Comparison of ENCODE assay signal across 8 cellular contexts in genomic region chr10:73773152-73773879, GRCh38. TPM values are rescaled to one million over a fixed set of nuclear protein-coding genes. Genes with fewer than 3 reads are reported as not detected.
DNase-seq lines count a peak whose midpoint lies in the region; ATAC-seq and TF ChIP-seq lines count a peak whose summit lies in the region.

No MANE protein-coding gene starts in this region.

- peak overlapping the region; percentile 84 for H4K5ac ChIP-seq in IMR-90 (ENCODE audit: low read depth, low read length)

- peaks cover 0 to 61% of the 10 kb centered on the region in 2 experiments; a peak in 2 of 4 replicates for H3K79me1 ChIP-seq in IMR-90 (ENCODE audit: low read depth in 1 of 2, low read length in 2 of 2)

- peak overlapping the region; percentile 93 for H3K4me2 ChIP-seq in IMR-90 (ENCODE audit: low read depth, low read length)

- H3K18ac ChIP-seq in IMR-90 (ENCODE audit: low read depth, low read length) = peak overlapping the region; percentile 73

- no peak for TF ChIP-seq RAD21 in IMR-90 (IDR thresholded peaks at IDR 0.05; ENCODE audit: low read length)

- H3K4ac ChIP-seq in IMR-90 (ENCODE audit: low read depth, low read length) = peak overlapping the region; percentile 94

- peaks cover 10% of the 10 kb centered on the region; the same call in 1 of the 2 replicates for H3K9me1 ChIP-seq in IMR-90 (ENCODE audit: insufficient read depth, low read length)

- H2BK120ac ChIP-seq in IMR-90 (ENCODE audit: low read depth, low read length) = no peak overlapping the region; the same call in 1 of the 2 replicates

- TF ChIP-seq CTCF in GM12875 (IDR thresholded peaks at IDR 0.05; ENCODE audit: borderline replicate concordance, insufficient read depth, low read depth, low read length) (no peak), IMR-90 (conservative IDR thresholded peaks at IDR 0.05; ENCODE audit: low read depth, low read length) (no peak), astrocyte of the cerebellum (IDR thresholded peaks at IDR 0.05; ENCODE audit: low read depth, low read length, missing control alignments) (no peak), left lung (IDR thresholded peaks at IDR 0.05) (no peak)

- H3K27me3 ChIP-seq in IMR-90 (ENCODE audit: control insufficient read depth, insufficient read depth, low read length) (no peaks in the 10 kb centered on the region), left lung (no peaks in the 10 kb centered on the region)

- H3K9ac ChIP-seq in IMR-90 (ENCODE audit: low read depth, low read length) = peak overlapping the region; percentile 96

- peak overlapping the region; percentile 94 for H2BK5ac ChIP-seq in IMR-90 (ENCODE audit: low read depth, low read length, poor library complexity, severe bottlenecking)

- 2% methylated on average over 12 of the region's 29 CpGs; no CpG with 5 or more reads in 1 of the 2 experiments for WGBS in IMR-90 (ENCODE audit: extremely low coverage in 2 of 2, insufficient read length in 1 of 2), 2 experiments

- BruUV-seq in IMR-90 (replicated peaks; lab: Mats Ljungman, UMichigan) = no TSS peak

- CTCF ChIA-PET in IMR-90 (lab: Yijun Ruan, JAX) = no interaction called here

- peak overlapping the region; percentile 99 for H2AFZ ChIP-seq in IMR-90 (replicated peaks; ENCODE audit: low read length, poor library complexity)

- no peak overlapping the region for H2BK20ac ChIP-seq in IMR-90 (ENCODE audit: low read depth, low read length)

- POLR2A ChIA-PET in IMR-90 (lab: Charles Lee; ENCODE audit: unreplicated experiment) = interaction anchor here (0.6 to 0.7 kb wide), 2 partner anchors 361 to 1166 kb away, joined by 3 to 4 read pairs; no protein-coding TSS in a partner anchor

- peak overlapping the region; percentile 71; the same call in 1 of the 2 replicates for H4K91ac ChIP-seq in IMR-90 (ENCODE audit: insufficient read depth, low read depth, low read length)

- H4K8ac ChIP-seq in IMR-90 (ENCODE audit: low read depth in 2 of 2, low read length in 2 of 2) = peak overlapping the region; percentile 68 to 74

- peak overlapping the region; percentile 99 for H2AK9ac ChIP-seq in IMR-90 (replicated peaks; ENCODE audit: low read depth, low read length, poor library complexity)

- peak overlapping the region; percentile 86 for H2AK5ac ChIP-seq in IMR-90 (ENCODE audit: low read depth, low read length)

- H3K4me3 ChIP-seq in GM12875 (ENCODE audit: low read depth, low read length) (peak overlapping the region; percentile 87), IMR-90 (ENCODE audit: insufficient read depth, low read depth, low read length) (peak overlapping the region; percentile 72), astrocyte of the cerebellum (ENCODE audit: low read depth, low read length) (peak overlapping the region; percentile 78), left lung (peak overlapping the region; percentile 77 to 87)

- ATAC-seq in IMR-90 (ENCODE audit: low read depth) (no peak), left lung (peak; percentile 0)

- H3K36me3 ChIP-seq in IMR-90 (ENCODE audit: control insufficient read depth, insufficient read depth, low read length) (peaks cover 46% of the 10 kb centered on the region), left lung (peaks cover 0 to 68% of the 10 kb centered on the region in 2 donors)

- in situ Hi-C loops in IMR-90 (cut with MboI; ENCODE audit: low sequenced_read_pairs) = no loop called here
- in situ Hi-C loops in astrocyte of the cerebellum (cut with HindIII; ENCODE audit: low sequenced_read_pairs) = no loop called here

- peak overlapping the region; percentile 91 for H3K27ac ChIP-seq in IMR-90 (ENCODE audit: insufficient read depth, low read length)
- peak overlapping the region; percentile 98 for H3K27ac ChIP-seq in left lung
- peak overlapping the region; percentile 92 for H3K27ac ChIP-seq in temporal lobe (ENCODE audit: low read depth, low read length)

- H3K9me3 ChIP-seq in IMR-90 (ENCODE audit: control insufficient read depth, insufficient read depth, low read length) (no peaks in the 10 kb centered on the region), left lung (no peaks in the 10 kb centered on the region)

- peak overlapping the region; percentile 1; the same call in 1 of the 3 replicates for H2BK15ac ChIP-seq in IMR-90 (ENCODE audit: low read depth, low read length)

- peak; percentile 13 for DNase-seq in IMR-90
- DNase-seq in astrocyte of the cerebellum (ENCODE audit: low read depth) = no peak
- DNase-seq in left lung = no peak
- no peak for DNase-seq in cerebellum (ENCODE audit: low spot score)
- DNase-seq in NCI-H510A (lab: John Stamatoyannopoulos, UW) = no peak
- DNase-seq in hippocampal formation (lab: John Stamatoyannopoulos, UW) = no peak

- dilution Hi-C loops in IMR-90 (cut with HindIII; ENCODE audit: low sequenced_read_pairs, unreplicated experiment) = no loop called here

- peak overlapping the region; percentile 76 for H3K56ac ChIP-seq in IMR-90 (ENCODE audit: extremely low read depth, insufficient read depth, low read length)

- H3K4me1 ChIP-seq in IMR-90 (ENCODE audit: control insufficient read depth, insufficient read depth, low read length) (peaks cover 7% of the 10 kb centered on the region), left lung (peaks cover 24 to 56% of the 10 kb centered on the region in 2 donors)

- peak overlapping the region; percentile 94 for H3K23ac ChIP-seq in IMR-90 (ENCODE audit: low read depth, low read length)

- H4K20me1 ChIP-seq in IMR-90 (ENCODE audit: insufficient read depth, low read length) = peaks cover 25% of the 10 kb centered on the region

- no peak for TF ChIP-seq POLR2A in IMR-90 (IDR thresholded peaks at IDR 0.05; ENCODE audit: low read depth, low read length)

- intact Hi-C loops in IMR-90 (cut with micrococcal nuclease) (no loop called here), left lung (cut with DNase I) (no loop called here)

- H3K14ac ChIP-seq in IMR-90 (replicated peaks; ENCODE audit: low read depth, low read length) = peak overlapping the region; percentile 96

TF ChIP-seq in IMR-90, 13 proteins besides CTCF, POLR2A, EP300 and RAD21:
- no peak for TF ChIP-seq MAFK (IDR thresholded peaks at IDR 0.05; ENCODE audit: low read depth, low read length)
- peak; percentile 71 for TF ChIP-seq MXI1 (IDR thresholded peaks at IDR 0.05; ENCODE audit: borderline replicate concordance, low read depth, low read length)

RNA-seq across cellular contexts. Expression of gene CHCHD1, which starts 8.5 kb away (rescaled TPM):
- 11.5 and 13.9 TPM in 2 replicates for total RNA-seq in IMR-90 (2012; rRNA removed)
- polyA plus RNA-seq in IMR-90 (2012; rRNA removed) = 21.0 and 24.9 TPM in 2 replicates
- 25.6 and 36.2 TPM in 2 replicates for polyA plus RNA-seq in IMR-90 (2012; cell fraction: cytosol; rRNA removed)
- polyA plus RNA-seq in IMR-90 (2012; cell fraction: nucleus; rRNA removed; ENCODE audit: low replicate concordance) = 5.7 and 15.2 TPM in 2 replicates
- total RNA-seq in left lung = 10 to 100 TPM; 24.8 to 27.5 TPM
- 14.3 TPM for total RNA-seq in temporal lobe
- total RNA-seq in cerebellum = 14.2 TPM

RNA-seq across cellular contexts. Expression of gene ZSWIM8, which starts 12.1 kb away (rescaled TPM):
- total RNA-seq in IMR-90 (2012; rRNA removed) (16.8 and 16.9 TPM in 2 replicates), left lung (100 to 1,000 TPM; 103 to 112 TPM), temporal lobe (24.8 TPM), cerebellum (43.0 TPM)
- polyA plus RNA-seq in IMR-90 (2012; rRNA removed) = 103 and 119 TPM in 2 replicates
- polyA plus RNA-seq in IMR-90 (2012; cell fraction: cytosol; rRNA removed) = 27.6 and 89.3 TPM in 2 replicates
- 319 and 862 TPM in 2 replicates for polyA plus RNA-seq in IMR-90 (2012; cell fraction: nucleus; rRNA removed; ENCODE audit: low replicate concordance)

RNA-seq across cellular contexts. Expression of gene SEC24C, which starts 29.1 kb away (rescaled TPM):
- total RNA-seq in IMR-90 (2012; rRNA removed) = 66.4 and 74.2 TPM in 2 replicates
- 84.2 and 88.9 TPM in 2 replicates for polyA plus RNA-seq in IMR-90 (2012; rRNA removed)
- 40.7 and 47.2 TPM in 2 replicates for polyA plus RNA-seq in IMR-90 (2012; cell fraction: cytosol; rRNA removed)
- polyA plus RNA-seq in IMR-90 (2012; cell fraction: nucleus; rRNA removed; ENCODE audit: low replicate concordance) = 163 and 208 TPM in 2 replicates
- total RNA-seq in left lung = 10 to 100 TPM; 86.6 to 88.1 TPM
- 37.1 TPM for total RNA-seq in temporal lobe
- 44.0 TPM for total RNA-seq in cerebellum

RNA-seq across cellular contexts. Expression of gene NDST2, which starts 38.1 kb away (rescaled TPM):
- total RNA-seq in IMR-90 (2012; rRNA removed) (5.6 TPM in 2 replicates), left lung (10 to 100 TPM; 24.1 to 32.2 TPM), temporal lobe (14.5 TPM), cerebellum (19.1 TPM)
- 14.6 and 16.5 TPM in 2 replicates for polyA plus RNA-seq in IMR-90 (2012; rRNA removed)
- 10.2 and 12.8 TPM in 2 replicates for polyA plus RNA-seq in IMR-90 (2012; cell fraction: cytosol; rRNA removed)
- polyA plus RNA-seq in IMR-90 (2012; cell fraction: nucleus; rRNA removed; ENCODE audit: low replicate concordance) = 61.0 and 69.6 TPM in 2 replicates
